ENCODE assay signal across 8 cellular contexts in genomic region chr7:152761116-152761748, GRCh38. TPM values are rescaled to one million over a fixed set of nuclear protein-coding genes. Genes with fewer than 3 reads are reported as not detected.
A peak's percentile ranks its signal among the peaks of the same experiment; 100 is the strongest.
DNase-seq lines count a peak whose midpoint lies in the region; ATAC-seq lines count a peak whose summit lies in the region.

No MANE protein-coding gene starts in this region.

- H3K36me3 Mint-ChIP-seq in activated naive CD4-positive, alpha-beta T cell treated with anti-CD3 and anti-CD28 coated beads, Interleukin-2, amount 50 U/mL, for 72 hours: peaks cover 7 to 11% of the 10 kb centered on the region in 2 donors
- H3K36me3 Mint-ChIP-seq in naive thymus-derived CD4-positive, alpha-beta T cell: peaks cover 0 to 2% (median 0%) of the 10 kb centered on the region in 5 donors

- no peaks in the 10 kb centered on the region for H3K9me3 Mint-ChIP-seq in activated naive CD4-positive, alpha-beta T cell treated with anti-CD3 and anti-CD28 coated beads, Interleukin-2, amount 50 U/mL, for 72 hours
- H3K9me3 Mint-ChIP-seq in naive thymus-derived CD4-positive, alpha-beta T cell: peaks cover 0 to 2% (median 0%) of the 10 kb centered on the region in 11 donors

- no peaks in the 10 kb centered on the region for H3K27me3 ChIP-seq in naive thymus-derived CD4-positive, alpha-beta T cell (ENCODE audit: control insufficient read depth in 2 of 2, insufficient read depth in 2 of 2, low read length in 2 of 2)

- no peak for DNase-seq in activated naive CD4-positive, alpha-beta T cell treated with anti-CD3 and anti-CD28 coated beads, Interleukin-2, amount 50 U/mL, for 72 hours (ENCODE audit: low spot score in 2 of 2)
- no peak for DNase-seq in naive thymus-derived CD4-positive, alpha-beta T cell
- DNase-seq in NCI-H1105 treated with DMSO at 0.1 percent for 48 hours (lab: John Stamatoyannopoulos, UW) (no peak), SKM-1 treated with dmso at 0.1 percent for 144 hours (lab: John Stamatoyannopoulos, UW; ENCODE audit: unreplicated experiment) (no peak), superior temporal gyrus (ENCODE audit: extremely low spot score) (no peak), SHP77 (lab: John Stamatoyannopoulos, UW) (no peak)

- peak overlapping the region; percentile 85 to 94 (median 90) for H3K4me3 Mint-ChIP-seq in naive thymus-derived CD4-positive, alpha-beta T cell

- ATAC-seq in GM18498 (IDR thresholded peaks at IDR 0.05; ENCODE audit: unreplicated experiment) (peak; percentile 37), HG02981 (IDR thresholded peaks at IDR 0.05; ENCODE audit: unreplicated experiment) (peak; percentile 39)
- ATAC-seq in activated naive CD4-positive, alpha-beta T cell treated with anti-CD3 and anti-CD28 coated beads, Interleukin-2, amount 50 U/mL, for 72 hours: peak; percentile 25 to 75
- ATAC-seq in naive thymus-derived CD4-positive, alpha-beta T cell: no peak

- peaks cover 6 to 11% of the 10 kb centered on the region in 2 donors for H3K4me1 ChIP-seq in naive thymus-derived CD4-positive, alpha-beta T cell (ENCODE audit: control insufficient read depth in 2 of 2, insufficient read depth in 2 of 2, low read length in 2 of 2)

- H3K9me3 ChIP-seq in naive thymus-derived CD4-positive, alpha-beta T cell (ENCODE audit: control insufficient read depth in 2 of 3, low read length in 3 of 3): no peaks in the 10 kb centered on the region

- peaks cover 10 to 27% (median 20%) of the 10 kb centered on the region in 7 donors for H3K4me1 Mint-ChIP-seq in naive thymus-derived CD4-positive, alpha-beta T cell

- H3K27ac ChIP-seq in naive thymus-derived CD4-positive, alpha-beta T cell (ENCODE audit: low read depth, low read length): no peak overlapping the region

- no peak overlapping the region for H3K4me3 ChIP-seq in naive thymus-derived CD4-positive, alpha-beta T cell (ENCODE audit: low read length)

- H3K27ac Mint-ChIP-seq in activated naive CD4-positive, alpha-beta T cell treated with anti-CD3 and anti-CD28 coated beads, Interleukin-2, amount 50 U/mL, for 72 hours: peak overlapping the region; percentile 96
- H3K27ac Mint-ChIP-seq in naive thymus-derived CD4-positive, alpha-beta T cell: peak overlapping the region in 6 of 9 donors; percentile 63 to 89 (median 80)

- intact Hi-C loops in naive thymus-derived CD4-positive, alpha-beta T cell (cut with micrococcal nuclease): loop anchor here (2.0 kb wide), 1 partner anchor 736 kb away; the partner anchor contains the start of gene GALNT11 (in 2 of the 2)

- POLR2A ChIA-PET in naive thymus-derived CD4-positive, alpha-beta T cell (lab: Charles Lee): interaction anchor here (1.2 to 1.4 kb wide), 2 partner anchors 10 to 85 kb away, joined by 3 to 8 read pairs; partner anchors contain the start of gene XRCC2

- CTCF ChIA-PET in naive thymus-derived CD4-positive, alpha-beta T cell (lab: Charles Lee): no interaction called here

- H3K27me3 Mint-ChIP-seq in naive thymus-derived CD4-positive, alpha-beta T cell: peaks cover 0 to 3% (median 0%) of the 10 kb centered on the region in 5 donors

- H3K36me3 ChIP-seq in naive thymus-derived CD4-positive, alpha-beta T cell (ENCODE audit: control insufficient read depth in 2 of 3, insufficient read depth in 3 of 3, low read length in 3 of 3): peaks cover 0 to 5% (median 0%) of the 10 kb centered on the region in 3 experiments

RNA-seq across cellular contexts. Expression of gene ACTR3B, which starts 1.7 kb away (rescaled TPM):
- 10 to 100 TPM in 1 of 2 donors, 1 to 10 TPM in 1; 7.9 to 12.7 TPM for total RNA-seq in activated naive CD4-positive, alpha-beta T cell treated with anti-CD3 and anti-CD28 coated beads, Interleukin-2, amount 50 U/mL, for 72 hours
- total RNA-seq in naive thymus-derived CD4-positive, alpha-beta T cell: 10 to 100 TPM in 2 of 5 experiments, 1 to 10 TPM in 3; 5.6 to 12.5 (median 9.3) TPM
- polyA plus RNA-seq in naive thymus-derived CD4-positive, alpha-beta T cell: 10 to 100 TPM in 1 of 2 donors, 1 to 10 TPM in 1; 5.3 to 18.9 TPM
